In the genomic region with DNA sequence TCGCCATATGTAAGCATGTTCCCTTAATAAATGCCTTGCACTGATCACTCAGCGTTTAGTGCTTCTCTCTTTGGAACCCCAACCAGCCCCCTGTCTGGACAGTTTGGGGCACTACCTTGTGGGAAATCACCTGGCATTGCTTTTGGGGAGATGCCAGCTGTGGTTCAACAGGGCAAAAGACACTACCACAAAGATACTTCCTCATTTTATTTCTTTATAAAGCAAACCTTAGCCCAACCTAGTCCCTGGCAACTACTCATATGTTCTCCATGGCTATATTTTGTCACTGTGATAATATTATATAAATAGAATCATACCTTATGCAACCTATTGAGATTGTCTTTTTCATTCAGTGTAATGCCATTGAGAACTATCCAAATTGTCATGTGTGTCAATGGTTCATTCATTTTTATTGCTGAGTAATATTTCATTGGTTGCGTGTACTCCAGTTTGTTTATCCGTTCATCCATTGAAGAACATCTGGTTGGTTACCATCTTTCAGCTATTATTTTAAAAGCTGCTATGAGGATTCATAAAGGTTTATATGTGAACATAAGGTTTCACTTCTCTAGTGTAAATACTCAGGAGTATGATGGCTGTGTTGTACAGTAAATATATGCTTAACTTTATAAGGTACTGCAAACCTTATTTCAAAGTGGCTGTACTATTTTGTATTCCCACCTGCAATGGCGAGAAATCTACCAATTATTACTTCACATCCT, we compare ENCODE assay signal across 18 cellular contexts.
DNase-seq lines count a peak whose midpoint lies in the region; ATAC-seq and TF ChIP-seq lines count a peak whose summit lies in the region.
"Had no signal": no experiment of that assay in that cellular context is flagged by ENCODE, and none has a peak within 500 bp of the region (broad histone marks: within the 10 kb centered on the region; RNA-seq: fewer than 3 reads in every experiment).

No MANE protein-coding gene starts in this region.

- H3K4me3 ChIP-seq in right atrium auricular region (no peak overlapping the region), adrenal gland (no peak overlapping the region)
- H3K4me3 ChIP-seq: left lung had no signal

- no peaks in the 10 kb centered on the region for H3K9me3 ChIP-seq in right atrium auricular region
- no peaks in the 10 kb centered on the region for H3K9me3 ChIP-seq in adrenal gland (replicated peaks in 1 of 3)
- H3K9me3 ChIP-seq: left lung had no signal

- H3K9me3 Mint-ChIP-seq in naive B cell: no peaks in the 10 kb centered on the region
- no peaks in the 10 kb centered on the region for H3K9me3 Mint-ChIP-seq in osteocyte (ENCODE audit: unreplicated experiment)
- H3K9me3 Mint-ChIP-seq: activated T-cell treated with anti-CD3 and anti-CD28 coated beads, Interleukin-2, amount 50 U/mL, for 72 hours; T-cell had no signal

- H3K27me3 ChIP-seq in right atrium auricular region (no peaks in the 10 kb centered on the region), adrenal gland (no peaks in the 10 kb centered on the region)
- H3K27me3 ChIP-seq: left lung had no signal

- TF ChIP-seq CTCF in right atrium auricular region (IDR thresholded peaks at IDR 0.05): no peak
- no peak for TF ChIP-seq CTCF in osteocyte (IDR thresholded peaks at IDR 0.05)
- no peak for TF ChIP-seq CTCF in adrenal gland (IDR thresholded peaks at IDR 0.05)

- H3K36me3 Mint-ChIP-seq in naive B cell: no peaks in the 10 kb centered on the region
- no peaks in the 10 kb centered on the region for H3K36me3 Mint-ChIP-seq in osteocyte (ENCODE audit: unreplicated experiment)
- H3K36me3 Mint-ChIP-seq: activated naive CD8-positive, alpha-beta T cell; T-cell had no signal

- H3K27me3 Mint-ChIP-seq in naive B cell (no peaks in the 10 kb centered on the region), osteocyte (ENCODE audit: unreplicated experiment) (no peaks in the 10 kb centered on the region)

- no peaks in the 10 kb centered on the region for H3K4me1 ChIP-seq in right atrium auricular region
- no peaks in the 10 kb centered on the region for H3K4me1 ChIP-seq in adrenal gland (replicated peaks in 1 of 2)
- H3K4me1 ChIP-seq: left lung, parathyroid adenoma had no signal

- ATAC-seq in GM18511 (IDR thresholded peaks at IDR 0.05; ENCODE audit: unreplicated experiment): peak; percentile 73
- peak; percentile 57 for ATAC-seq in HG02588 (IDR thresholded peaks at IDR 0.05; ENCODE audit: unreplicated experiment)
- ATAC-seq in naive B cell (ENCODE audit: low read depth in 2 of 2): peak; percentile 93
- no peak for ATAC-seq in GM21360 (IDR thresholded peaks at IDR 0.05; ENCODE audit: unreplicated experiment)
- ATAC-seq: activated CD8-positive, alpha-beta T cell treated with anti-CD3 and anti-CD28 coated beads, Interleukin-2, amount 10 ng/mL, durations not matched to agents 7 days and 5 days; activated T-cell treated with anti-CD3 and anti-CD28 coated beads, Interleukin-2, amount 50 U/mL, for 72 hours; left lung had no signal

- H3K4me3 Mint-ChIP-seq in naive B cell: peak overlapping the region in 1 of 8 donors; percentile 42
- H3K4me3 Mint-ChIP-seq in osteocyte (ENCODE audit: unreplicated experiment): no peak overlapping the region
- H3K4me3 Mint-ChIP-seq: activated CD8-positive, alpha-beta T cell treated with anti-CD3 and anti-CD28 coated beads, Interleukin-2, amount 10 ng/mL, durations not matched to agents 7 days and 5 days; activated naive CD8-positive, alpha-beta T cell; activated T-cell treated with anti-CD3 and anti-CD28 coated beads, Interleukin-2, amount 50 U/mL, for 72 hours; T-cell had no signal

- H3K27ac Mint-ChIP-seq in naive B cell: peak overlapping the region in 5 of 6 donors; percentile 32 to 89 (median 83)
- no peak overlapping the region for H3K27ac Mint-ChIP-seq in osteocyte (ENCODE audit: unreplicated experiment)
- H3K27ac Mint-ChIP-seq: activated CD8-positive, alpha-beta T cell treated with anti-CD3 and anti-CD28 coated beads, Interleukin-2, amount 10 ng/mL, durations not matched to agents 7 days and 5 days; activated naive CD8-positive, alpha-beta T cell; activated T-cell treated with anti-CD3 and anti-CD28 coated beads, Interleukin-2, amount 50 U/mL, for 72 hours; T-cell had no signal

- 72 to 83% (median 80%) methylated on average over 5 of the region's 5 CpGs for WGBS in adrenal gland, 4 donors

- H3K36me3 ChIP-seq in right atrium auricular region: no peaks in the 10 kb centered on the region
- H3K36me3 ChIP-seq in adrenal gland (replicated peaks in 1 of 2): no peaks in the 10 kb centered on the region
- H3K36me3 ChIP-seq: left lung, WERI-Rb-1 had no signal

- peaks cover 9 to 19% (median 15%) of the 10 kb centered on the region in 3 donors for H3K4me1 Mint-ChIP-seq in naive B cell
- no peaks in the 10 kb centered on the region for H3K4me1 Mint-ChIP-seq in osteocyte (ENCODE audit: unreplicated experiment)
- H3K4me1 Mint-ChIP-seq: T-cell had no signal

- DNase-seq in NAMALWA (ENCODE audit: low spot score): peak; percentile 33
- DNase-seq in naive B cell: peak; percentile 76
- DNase-seq in right atrium auricular region (ENCODE audit: low spot score): no peak
- no peak for DNase-seq in osteocyte (ENCODE audit: extremely low spot score, unreplicated experiment)
- no peak for DNase-seq in adrenal gland
- DNase-seq: activated CD8-positive, alpha-beta T cell treated with anti-CD3 and anti-CD28 coated beads, Interleukin-2, amount 10 ng/mL, durations not matched to agents 7 days and 5 days; activated T-cell treated with anti-CD3 and anti-CD28 coated beads, Interleukin-2, amount 50 U/mL, for 72 hours; COR-L47; left lung; NCI-H187; stimulated activated CD4-positive, alpha-beta T cell treated with anti-CD3 and anti-CD28 coated beads, Interleukin-4, amount 100 ng/mL, for 24 hours; WERI-Rb-1 had no signal

- intact Hi-C loops in adrenal gland (cut with DNase I): no loop called here

- H3K27ac ChIP-seq in right atrium auricular region (no peak overlapping the region), adrenal gland (no peak overlapping the region)
- H3K27ac ChIP-seq: left lung, parathyroid adenoma, WERI-Rb-1 had no signal

- no peak for TF ChIP-seq POLR2A in adrenal gland (IDR thresholded peaks at IDR 0.05)

Comparison
In these comparisons a context has a peak if more than half of its experiments do, and no peak if none do; other contexts are left out.
1. DNase-seq: peak in NAMALWA (single experiment) and naive B cell (single experiment); none in right atrium auricular region (single experiment), osteocyte (single experiment) and adrenal gland (0 of 7).